14 cellular contexts compared by ENCODE assay signal in the genomic region with DNA sequence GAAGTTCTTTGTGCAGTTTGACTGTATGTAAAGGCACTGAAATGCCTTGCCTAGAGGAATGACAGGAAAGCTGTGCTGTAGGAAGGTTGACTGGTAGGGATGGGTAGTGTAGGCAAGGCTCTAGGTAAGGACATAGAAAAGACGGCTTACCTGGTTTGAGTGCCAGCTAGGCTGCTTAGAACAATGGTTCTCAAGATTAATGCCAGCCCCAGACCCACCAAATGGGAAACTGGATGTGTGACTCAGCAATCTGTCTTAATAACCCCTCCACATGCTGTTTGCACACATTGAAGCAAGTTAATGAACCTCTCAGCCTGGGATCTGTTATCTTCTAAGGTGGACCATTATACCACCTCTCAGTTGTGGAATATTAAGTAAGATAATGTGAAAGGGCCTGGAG. TPM values are rescaled to one million over a fixed set of nuclear protein-coding genes. Genes with fewer than 3 reads are reported as not detected.
DNase-seq lines count a peak whose midpoint lies in the region; ATAC-seq and TF ChIP-seq lines count a peak whose summit lies in the region.
"Had no signal": no experiment of that assay in that cellular context is flagged by ENCODE, and none has a peak within 500 bp of the region (broad histone marks: within the 10 kb centered on the region; RNA-seq: fewer than 3 reads in every experiment).

No MANE protein-coding gene starts in this region.

- peaks cover 11% of the 10 kb centered on the region for H4K20me1 ChIP-seq in OCI-LY1 (ENCODE audit: insufficient read depth, low read length)

- no peak for ATAC-seq in activated T-cell treated with anti-CD3 and anti-CD28 coated beads, Interleukin-2, amount 50 U/mL, for 72 hours (replicated peaks in 1 of 2)
- ATAC-seq in HG03457 (IDR thresholded peaks at IDR 0.05; ENCODE audit: unreplicated experiment) = no peak
- ATAC-seq in HG02678 (IDR thresholded peaks at IDR 0.05; ENCODE audit: unreplicated experiment) = no peak
- ATAC-seq: left cardiac atrium had no signal

- no peak overlapping the region for H3K9ac ChIP-seq in OCI-LY1 (ENCODE audit: low read length)
- H3K9ac ChIP-seq in endodermal cell (ENCODE audit: extremely low read depth, low read length, poor library complexity, severe bottlenecking) = no peak overlapping the region
- peak overlapping the region in 2 of 3 donors; percentile 9 to 52 for H3K9ac ChIP-seq in skeletal muscle tissue (ENCODE audit: low read depth in 1 of 3, low read length in 3 of 3)

- peaks cover 46% of the 10 kb centered on the region for H3K79me2 ChIP-seq in OCI-LY1 (ENCODE audit: insufficient read depth, low read length)

- peaks cover 46% of the 10 kb centered on the region for H3K4me1 Mint-ChIP-seq in activated T-cell treated with anti-CD3 and anti-CD28 coated beads, Interleukin-2, amount 50 U/mL, for 72 hours (ENCODE audit: low read depth)
- peaks cover 52% of the 10 kb centered on the region for H3K4me1 Mint-ChIP-seq in endodermal cell

- no peaks in the 10 kb centered on the region; the same call in 1 of the 2 replicates for H3F3A ChIP-seq in OCI-LY1 (ENCODE audit: insufficient read depth, low read length)

- no peak for TF ChIP-seq CTCF in OCI-LY1 (IDR thresholded peaks at IDR 0.05; ENCODE audit: low read length)
- TF ChIP-seq CTCF in endodermal cell (conservative IDR thresholded peaks at IDR 0.05) = no peak

- no peaks in the 10 kb centered on the region for H3K9me3 Mint-ChIP-seq in activated T-cell treated with anti-CD3 and anti-CD28 coated beads, Interleukin-2, amount 50 U/mL, for 72 hours
- H3K9me3 Mint-ChIP-seq in endodermal cell = no peaks in the 10 kb centered on the region

- 83 to 100% methylated on average over 1 of the region's 1 CpG for WGBS in endodermal cell (ENCODE audit: insufficient coverage in 1 of 2, insufficient read length in 1 of 2), 2 experiments

- no peaks in the 10 kb centered on the region for H3K9me3 ChIP-seq in OCI-LY1 (ENCODE audit: low read length)
- no peaks in the 10 kb centered on the region for H3K9me3 ChIP-seq in endodermal cell (ENCODE audit: control insufficient read depth, low read length)
- H3K9me3 ChIP-seq in skeletal muscle tissue (ENCODE audit: control insufficient read depth in 3 of 3, low read length in 3 of 3) = no peaks in the 10 kb centered on the region
- H3K9me3 ChIP-seq: esophagus squamous epithelium had no signal

- no peaks in the 10 kb centered on the region for H3K27me3 Mint-ChIP-seq in activated T-cell treated with anti-CD3 and anti-CD28 coated beads, Interleukin-2, amount 50 U/mL, for 72 hours (ENCODE audit: low read depth)
- no peaks in the 10 kb centered on the region for H3K27me3 Mint-ChIP-seq in endodermal cell (ENCODE audit: insufficient read depth)

- peak overlapping the region; percentile 90; the same call in 1 of the 2 replicates for H3K4me2 ChIP-seq in OCI-LY1 (ENCODE audit: low read length)

- DNase-seq in activated T-cell treated with anti-CD3 and anti-CD28 coated beads, Interleukin-2, amount 50 U/mL, for 72 hours = no peak
- DNase-seq in activated T-cell treated with anti-CD3 and anti-CD28 coated beads, Interleukin-2, amount 50 U/mL, for 1 hour = no peak
- DNase-seq in endodermal cell (no peak), NCI-H1105 treated with DMSO at 0.1 percent for 48 hours (lab: John Stamatoyannopoulos, UW) (no peak)
- DNase-seq: amniotic stem cell, esophagus squamous epithelium, Karpas-422, left cardiac atrium, NCI-H526, posterior cingulate gyrus had no signal

- H3K36me3 Mint-ChIP-seq in activated T-cell treated with anti-CD3 and anti-CD28 coated beads, Interleukin-2, amount 50 U/mL, for 72 hours (ENCODE audit: insufficient read depth in 2 of 2) = peaks cover 42 to 70% of the 10 kb centered on the region in 2 donors
- peaks cover 79% of the 10 kb centered on the region for H3K36me3 Mint-ChIP-seq in endodermal cell (ENCODE audit: low read depth)

- H3K27ac ChIP-seq in OCI-LY1 (ENCODE audit: low read depth, low read length, poor library complexity, severe bottlenecking) = no peak overlapping the region
- no peak overlapping the region for H3K27ac ChIP-seq in endodermal cell (ENCODE audit: low read depth, low read length)
- H3K27ac ChIP-seq in skeletal muscle tissue (ENCODE audit: low read depth, low read length) = no peak overlapping the region
- H3K27ac ChIP-seq: esophagus squamous epithelium had no signal

- H3K27ac Mint-ChIP-seq in activated T-cell treated with anti-CD3 and anti-CD28 coated beads, Interleukin-2, amount 50 U/mL, for 72 hours = peak overlapping the region; percentile 99
- peak overlapping the region; percentile 99 for H3K27ac Mint-ChIP-seq in endodermal cell

- H3K4me3 Mint-ChIP-seq in activated T-cell treated with anti-CD3 and anti-CD28 coated beads, Interleukin-2, amount 50 U/mL, for 72 hours = peak overlapping the region; percentile 98
- peak overlapping the region; percentile 99 for H3K4me3 Mint-ChIP-seq in endodermal cell

- H3K36me3 ChIP-seq in OCI-LY1 (ENCODE audit: insufficient read depth, low read length) (peaks cover 82% of the 10 kb centered on the region), endodermal cell (ENCODE audit: control insufficient read depth, insufficient read depth, low read length) (peaks cover 81% of the 10 kb centered on the region), skeletal muscle tissue (ENCODE audit: control insufficient read depth in 3 of 3, insufficient read depth in 3 of 3, low read length in 3 of 3) (peaks cover 32 to 58% (median 54%) of the 10 kb centered on the region in 3 donors)

- H3K4me3 ChIP-seq in OCI-LY1 (ENCODE audit: low read depth, low read length, poor library complexity, severe bottlenecking) (no peak overlapping the region), endodermal cell (ENCODE audit: low read length) (peak overlapping the region; percentile 95), skeletal muscle tissue (ENCODE audit: low read length in 3 of 3) (no peak overlapping the region)
- H3K4me3 ChIP-seq: esophagus squamous epithelium had no signal

- H3K4me1 ChIP-seq in OCI-LY1 (ENCODE audit: insufficient read depth, low read length, severe bottlenecking) = peaks cover 26% of the 10 kb centered on the region
- H3K4me1 ChIP-seq in endodermal cell (ENCODE audit: control insufficient read depth, insufficient read depth, low read length) = peaks cover 31% of the 10 kb centered on the region
- peaks cover 24 to 39% (median 27%) of the 10 kb centered on the region in 3 donors for H3K4me1 ChIP-seq in skeletal muscle tissue (ENCODE audit: control insufficient read depth in 3 of 3, insufficient read depth in 3 of 3, low read length in 3 of 3)

- H3K27me3 ChIP-seq in OCI-LY1 (ENCODE audit: insufficient read depth, low read length) = no peaks in the 10 kb centered on the region
- no peaks in the 10 kb centered on the region for H3K27me3 ChIP-seq in endodermal cell (ENCODE audit: control insufficient read depth, insufficient read depth, low read length, poor library complexity, severe bottlenecking)
- H3K27me3 ChIP-seq in skeletal muscle tissue (ENCODE audit: control insufficient read depth in 3 of 3, insufficient read depth in 3 of 3, low read length in 3 of 3) = no peaks in the 10 kb centered on the region
- H3K27me3 ChIP-seq: esophagus squamous epithelium had no signal

- no peaks in the 10 kb centered on the region for H3K9me2 ChIP-seq in OCI-LY1 (ENCODE audit: low read depth, low read length)

- H2AFZ ChIP-seq in OCI-LY1 (ENCODE audit: low read length) = no peak overlapping the region

RNA-seq across cellular contexts. Expression of a gene that starts 3.7 kb away (rescaled TPM):
- 1,000 to 10,000 TPM; 5,116 to 5,192 TPM for total RNA-seq in activated T-cell treated with anti-CD3 and anti-CD28 coated beads, Interleukin-2, amount 50 U/mL, for 72 hours
- total RNA-seq in endodermal cell (1,000 to 10,000 TPM; 2,923 to 3,877 TPM), skeletal muscle tissue (2,115 TPM)
- 3,185 TPM for polyA plus RNA-seq in endodermal cell (2013, experiment 1 of 2)
- 3,073 TPM for polyA plus RNA-seq in endodermal cell (2013, experiment 2 of 2)

RNA-seq across cellular contexts. Expression of a gene that starts 30.0 kb away (rescaled TPM):
- total RNA-seq in activated T-cell treated with anti-CD3 and anti-CD28 coated beads, Interleukin-2, amount 50 U/mL, for 72 hours = 1 to 10 TPM in 1 of 2 donors, under 1 TPM in 1; 0.93 to 1.2 TPM
- under 1 TPM in 1 of 2 donors, not detected in 1; 0.48 TPM for total RNA-seq in endodermal cell
- polyA plus RNA-seq in endodermal cell (2013, experiment 1 of 2) = 17.5 TPM
- polyA plus RNA-seq in endodermal cell (2013, experiment 2 of 2) = 13.2 TPM
- total RNA-seq in skeletal muscle tissue = 4.7 TPM

RNA-seq across cellular contexts. Expression of a gene that starts 51.6 kb away (rescaled TPM):
- 10 to 100 TPM; 16.7 to 18.3 TPM for total RNA-seq in activated T-cell treated with anti-CD3 and anti-CD28 coated beads, Interleukin-2, amount 50 U/mL, for 72 hours
- total RNA-seq in endodermal cell (100 to 1,000 TPM in 1 of 2 donors, 10 to 100 TPM in 1; 41.7 to 128 TPM), skeletal muscle tissue (30.3 TPM)
- polyA plus RNA-seq in endodermal cell (2013, experiment 1 of 2) = 19.7 TPM
- polyA plus RNA-seq in endodermal cell (2013, experiment 2 of 2) = 23.1 TPM

Comparison
In these comparisons a context has a peak if more than half of its experiments do, and no peak if none do; other contexts are left out.
1. H3K9ac ChIP-seq: peak in skeletal muscle tissue (2 of 3); none in OCI-LY1 (single experiment) and endodermal cell (single experiment).